ENCODE assay signal across 33 cellular contexts in genomic region chr9:35340046-35340445, GRCh38.
DNase-seq lines count a peak whose midpoint lies in the region; ATAC-seq and TF ChIP-seq lines count a peak whose summit lies in the region.
"Had no signal": no experiment of that assay in that cellular context is flagged by ENCODE, and none has a peak within 500 bp of the region (broad histone marks: within the 10 kb centered on the region; RNA-seq: fewer than 3 reads in every experiment).

No MANE protein-coding gene starts in this region.

- ATAC-seq in psoas muscle, result no peak
- ATAC-seq: gastroesophageal sphincter, GM12878, mucosa of descending colon, Right ventricle myocardium inferior had no signal

- H3K4me3 ChIP-seq in brain microvascular endothelial cell (ENCODE audit: low read depth, low read length), result no peak overlapping the region
- no peak overlapping the region for H3K4me3 ChIP-seq in psoas muscle
- H3K4me3 ChIP-seq: esophagus muscularis mucosa, gastroesophageal sphincter, GM12878, lower lobe of right lung, mucosa of descending colon, ovary, PC-9, smooth muscle cell, testis, uterus had no signal

- in situ Hi-C loops in brain microvascular endothelial cell (cut with HindIII; ENCODE audit: low pct_ligation_motif_present, low sequenced_read_pairs), result no loop called here

- TF ChIP-seq CTCF in brain microvascular endothelial cell (IDR thresholded peaks at IDR 0.05; ENCODE audit: low read depth, low read length, missing control alignments), result no peak
- TF ChIP-seq CTCF in psoas muscle (IDR thresholded peaks at IDR 0.05), result no peak

- H3K9me3 ChIP-seq in psoas muscle, result no peaks in the 10 kb centered on the region
- H3K9me3 ChIP-seq: esophagus muscularis mucosa, gastroesophageal sphincter, lower lobe of right lung, mucosa of descending colon, ovary, testis, uterus had no signal

- WGBS in psoas muscle, 3 donors, result 88 to 96% (median 92%) methylated on average over 1 of the region's 1 CpG

- DNase-seq in EL (peak; percentile 34), SK-N-DZ (ENCODE audit: low spot score) (peak; percentile 33), brain microvascular endothelial cell (peak; percentile 35), psoas muscle (no peak), NCI-H2196 treated with DMSO at 0.1 percent for 48 hours (lab: John Stamatoyannopoulos, UW; ENCODE audit: unreplicated experiment) (no peak), foreskin melanocyte (no peak), superior temporal gyrus (ENCODE audit: extremely low spot score) (no peak)
- no peak for DNase-seq in activated T-cell treated with anti-CD3 and anti-CD28 coated beads, Interleukin-2, amount 50 U/mL, for 1 hour
- DNase-seq: activated CD4-positive, alpha-beta memory T cell treated with anti-CD3 and anti-CD28 coated beads for 36 hours; activated CD4-positive, alpha-beta T cell treated with anti-CD3 and anti-CD28 coated beads for 1 hour; activated CD8-positive, alpha-beta memory T cell treated with anti-CD3 and anti-CD28 coated beads, Interleukin-2, amount 50 U/mL, for 48 hours; anterior cingulate cortex; CD4-positive, alpha-beta memory T cell; endodermal cell; hippocampal formation; KG1; lower lobe of right lung; MM.1S; mucosa of descending colon; NCI-H1417 treated with DMSO at 0.1 percent for 48 hours; NCI-H2081; NCI-H226; NCI-H69; ovary; PC-9; stimulated activated naive CD4-positive, alpha-beta T cell treated with Interleukin-2 at 50 U/mL for 16 hours; testis; uterus had no signal

- H3K27me3 ChIP-seq in brain microvascular endothelial cell (replicated peaks) (no peaks in the 10 kb centered on the region), psoas muscle (ENCODE audit: insufficient read depth in 3 of 3, low read length in 2 of 3) (no peaks in the 10 kb centered on the region)
- H3K27me3 ChIP-seq: esophagus muscularis mucosa, gastroesophageal sphincter, ovary, testis, uterus had no signal

- intact Hi-C loops in psoas muscle (cut with DNase I), result no loop called here

- no peak overlapping the region for H3K27ac ChIP-seq in brain microvascular endothelial cell
- peak overlapping the region; percentile 87 for H3K27ac ChIP-seq in psoas muscle
- H3K27ac ChIP-seq: esophagus muscularis mucosa, lower lobe of right lung, ovary, PC-9, testis, uterus had no signal

- peaks cover 23% of the 10 kb centered on the region for H3K4me1 ChIP-seq in psoas muscle
- H3K4me1 ChIP-seq: testis, uterus had no signal

- no peaks in the 10 kb centered on the region for H3K36me3 ChIP-seq in brain microvascular endothelial cell (replicated peaks)
- peaks cover 0 to 7% of the 10 kb centered on the region in 2 donors for H3K36me3 ChIP-seq in psoas muscle (ENCODE audit: insufficient read depth in 1 of 2, low read depth in 1 of 2)
- H3K36me3 ChIP-seq: ovary, uterus had no signal

Comparison
In these comparisons a context has a peak if more than half of its experiments do, and no peak if none do; other contexts are left out.
1. DNase-seq: peak in EL (single experiment), SK-N-DZ (single experiment) and brain microvascular endothelial cell (single experiment); none in psoas muscle (0 of 2), activated T-cell treated with anti-CD3 and anti-CD28 coated beads, Interleukin-2, amount 50 U/mL, for 1 hour (single experiment), NCI-H2196 treated with DMSO at 0.1 percent for 48 hours (single experiment), foreskin melanocyte (single experiment) and superior temporal gyrus (single experiment).